In the genomic region with DNA sequence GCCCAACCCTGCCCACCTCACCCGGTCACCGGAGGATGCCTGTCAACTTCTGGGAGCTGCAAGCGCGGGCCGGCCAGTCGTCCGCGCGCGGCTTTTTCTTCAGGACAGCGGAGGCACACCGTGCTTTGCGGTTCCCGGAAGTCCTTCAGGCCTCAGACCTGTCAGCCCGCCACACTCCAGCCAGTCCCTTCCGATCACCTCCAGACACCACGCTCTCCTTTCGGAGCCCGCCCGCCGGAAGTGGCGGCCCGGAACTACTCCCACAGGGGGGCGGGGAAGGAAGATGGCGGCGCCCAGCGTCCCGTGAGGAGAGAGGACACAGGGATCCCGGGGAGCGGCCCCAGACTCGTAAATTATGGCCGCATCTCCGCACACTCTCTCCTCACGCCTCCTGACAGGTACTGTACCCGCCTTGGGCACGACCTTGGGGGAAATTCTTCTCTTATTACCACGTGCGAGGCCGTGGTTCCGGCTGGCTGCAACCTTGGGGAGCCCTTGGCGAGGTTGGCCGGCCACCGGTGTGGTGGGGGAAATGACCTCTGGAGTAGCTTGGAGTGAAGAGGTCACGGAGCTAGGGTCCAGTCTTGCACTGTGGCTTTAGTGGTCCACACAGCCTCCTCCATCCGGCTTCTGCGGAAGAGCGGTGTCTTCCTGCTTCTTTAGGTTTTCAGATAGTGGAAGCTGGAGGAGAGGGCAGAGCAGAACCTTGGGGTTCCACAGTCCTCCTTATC, we compare ENCODE assay signal across 1 cellular context.
TF ChIP-seq lines count a peak whose summit lies in the region.

A gene (plus strand): TSS at position 254 of the 731 bp plus-strand sequence. CDS start 102 bp downstream, at position 356.

TF ChIP-seq in HepG2, 621 proteins besides CTCF, POLR2A, EP300 and RAD21 (continued from another document and continues in another):
- TF ChIP-seq, protein P1, sequence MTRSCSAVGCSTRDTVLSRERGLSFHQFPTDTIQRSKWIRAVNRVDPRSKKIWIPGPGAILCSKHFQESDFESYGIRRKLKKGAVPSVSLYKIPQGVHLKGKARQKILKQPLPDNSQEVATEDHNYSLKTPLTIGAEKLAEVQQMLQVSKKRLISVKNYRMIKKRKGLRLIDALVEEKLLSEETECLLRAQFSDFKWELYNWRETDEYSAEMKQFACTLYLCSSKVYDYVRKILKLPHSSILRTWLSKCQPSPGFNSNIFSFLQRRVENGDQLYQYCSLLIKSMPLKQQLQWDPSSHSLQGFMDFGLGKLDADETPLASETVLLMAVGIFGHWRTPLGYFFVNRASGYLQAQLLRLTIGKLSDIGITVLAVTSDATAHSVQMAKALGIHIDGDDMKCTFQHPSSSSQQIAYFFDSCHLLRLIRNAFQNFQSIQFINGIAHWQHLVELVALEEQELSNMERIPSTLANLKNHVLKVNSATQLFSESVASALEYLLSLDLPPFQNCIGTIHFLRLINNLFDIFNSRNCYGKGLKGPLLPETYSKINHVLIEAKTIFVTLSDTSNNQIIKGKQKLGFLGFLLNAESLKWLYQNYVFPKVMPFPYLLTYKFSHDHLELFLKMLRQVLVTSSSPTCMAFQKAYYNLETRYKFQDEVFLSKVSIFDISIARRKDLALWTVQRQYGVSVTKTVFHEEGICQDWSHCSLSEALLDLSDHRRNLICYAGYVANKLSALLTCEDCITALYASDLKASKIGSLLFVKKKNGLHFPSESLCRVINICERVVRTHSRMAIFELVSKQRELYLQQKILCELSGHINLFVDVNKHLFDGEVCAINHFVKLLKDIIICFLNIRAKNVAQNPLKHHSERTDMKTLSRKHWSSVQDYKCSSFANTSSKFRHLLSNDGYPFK (CRISPR knock-in tag; IDR thresholded peaks at IDR 0.05; ENCODE audit: borderline replicate concordance) = peak; percentile 92
- TF ChIP-seq POLR2AphosphoS5 (IDR thresholded peaks at IDR 0.05; ENCODE audit: low read depth, low read length) (peak; percentile 77), MED1 (CRISPR knock-in tag; IDR thresholded peaks at IDR 0.05) (peak; percentile 76), ZNF563 (CRISPR knock-in tag; IDR thresholded peaks at IDR 0.05) (0 out of 2 replicates have a peak, but pooled peaks have one; percentile 66), ISX (CRISPR knock-in tag; conservative IDR thresholded peaks at IDR 0.05) (no peak), ZNF460 (CRISPR knock-in tag; IDR thresholded peaks at IDR 0.05; ENCODE audit: borderline replicate concordance) (no peak), HNF4G (IDR thresholded peaks at IDR 0.05; ENCODE audit: borderline replicate concordance, low read depth, low read length) (peak; percentile 5; the same call in 1 of the 2 replicates), HNF4G (CRISPR knock-in tag; IDR thresholded peaks at IDR 0.05; ENCODE audit: borderline replicate concordance, low read depth) (0 out of 2 replicates have a peak, but pooled peaks have one; percentile 25), ZNF737 (CRISPR knock-in tag; IDR thresholded peaks at IDR 0.05; ENCODE audit: borderline replicate concordance) (no peak; the same call in 1 of the 2 replicates), SIX4 (CRISPR knock-in tag; IDR thresholded peaks at IDR 0.05) (peak; percentile 18; the same call in 1 of the 2 replicates), KMT2A (CRISPR knock-in tag; IDR thresholded peaks at IDR 0.05) (peak; percentile 91), ZNF670 (CRISPR knock-in tag; IDR thresholded peaks at IDR 0.05; ENCODE audit: borderline replicate concordance) (peak; percentile 96), HNRNPH1 (optimal IDR thresholded peaks at IDR 0.05; ENCODE audit: low read depth, low read length) (peak; percentile 81), NFYB (CRISPR knock-in tag; IDR thresholded peaks at IDR 0.05) (peak; percentile 51; the same call in 1 of the 2 replicates), IRX3 (CRISPR knock-in tag; IDR thresholded peaks at IDR 0.05; ENCODE audit: borderline replicate concordance, low read depth) (0 out of 2 replicates have a peak, but pooled peaks have one; percentile 41), ZNF780A (CRISPR knock-in tag; IDR thresholded peaks at IDR 0.05) (no peak), NBN (conservative IDR thresholded peaks at IDR 0.05) (no peak), ZBTB7B (CRISPR knock-in tag; IDR thresholded peaks at IDR 0.05) (peak; percentile 66; the same call in 1 of the 2 replicates), NFATC3 (CRISPR knock-in tag; IDR thresholded peaks at IDR 0.05) (no peak; the same call in 1 of the 2 replicates), HNRNPLL (IDR thresholded peaks at IDR 0.05; ENCODE audit: low read depth, low read length, poor library complexity, severe bottlenecking) (peak; percentile 75), ZNF235 (CRISPR knock-in tag; IDR thresholded peaks at IDR 0.05; ENCODE audit: borderline replicate concordance) (peak; percentile 56; the same call in 1 of the 2 replicates), ZNF766 (CRISPR knock-in tag; IDR thresholded peaks at IDR 0.05; ENCODE audit: borderline replicate concordance) (peak; percentile 71; the same call in 1 of the 2 replicates), ATF7 (IDR thresholded peaks at IDR 0.05) (no peak), ATF7 (CRISPR knock-in tag; IDR thresholded peaks at IDR 0.05) (no peak), PHF8 (CRISPR knock-in tag; IDR thresholded peaks at IDR 0.05) (peak; percentile 96), PRMT3 (CRISPR knock-in tag; IDR thresholded peaks at IDR 0.05; ENCODE audit: borderline replicate concordance, low read depth) (peak; percentile 45; the same call in 1 of the 2 replicates), BORCS8-MEF2B (CRISPR knock-in tag; IDR thresholded peaks at IDR 0.05) (peak; percentile 89), ZNF510 (CRISPR knock-in tag; IDR thresholded peaks at IDR 0.05; ENCODE audit: low read depth) (no peak), ZSCAN21 (CRISPR knock-in tag; IDR thresholded peaks at IDR 0.05; ENCODE audit: borderline replicate concordance) (0 out of 2 replicates have a peak, but pooled peaks have one; percentile 75), SRF (IDR thresholded peaks at IDR 0.05; ENCODE audit: low read depth, low read length) (no peak), NR3C1 (CRISPR knock-in tag; IDR thresholded peaks at IDR 0.05) (no peak), ZNF572 (CRISPR knock-in tag; IDR thresholded peaks at IDR 0.05) (no peak)
- TF ChIP-seq, protein P2, sequence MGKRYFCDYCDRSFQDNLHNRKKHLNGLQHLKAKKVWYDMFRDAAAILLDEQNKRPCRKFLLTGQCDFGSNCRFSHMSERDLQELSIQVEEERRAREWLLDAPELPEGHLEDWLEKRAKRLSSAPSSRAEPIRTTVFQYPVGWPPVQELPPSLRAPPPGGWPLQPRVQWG (CRISPR knock-in tag; IDR thresholded peaks at IDR 0.05; ENCODE audit: borderline replicate concordance, low read depth) = no peak
- TF ChIP-seq, protein P3, sequence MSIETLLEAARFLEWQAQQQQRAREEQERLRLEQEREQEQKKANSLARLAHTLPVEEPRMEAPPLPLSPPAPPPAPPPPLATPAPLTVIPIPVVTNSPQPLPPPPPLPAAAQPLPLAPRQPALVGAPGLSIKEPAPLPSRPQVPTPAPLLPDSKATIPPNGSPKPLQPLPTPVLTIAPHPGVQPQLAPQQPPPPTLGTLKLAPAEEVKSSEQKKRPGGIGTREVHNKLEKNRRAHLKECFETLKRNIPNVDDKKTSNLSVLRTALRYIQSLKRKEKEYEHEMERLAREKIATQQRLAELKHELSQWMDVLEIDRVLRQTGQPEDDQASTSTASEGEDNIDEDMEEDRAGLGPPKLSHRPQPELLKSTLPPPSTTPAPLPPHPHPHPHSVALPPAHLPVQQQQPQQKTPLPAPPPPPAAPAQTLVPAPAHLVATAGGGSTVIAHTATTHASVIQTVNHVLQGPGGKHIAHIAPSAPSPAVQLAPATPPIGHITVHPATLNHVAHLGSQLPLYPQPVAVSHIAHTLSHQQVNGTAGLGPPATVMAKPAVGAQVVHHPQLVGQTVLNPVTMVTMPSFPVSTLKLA (IDR thresholded peaks at IDR 0.05) = peak; percentile 66
- TF ChIP-seq, protein P4, sequence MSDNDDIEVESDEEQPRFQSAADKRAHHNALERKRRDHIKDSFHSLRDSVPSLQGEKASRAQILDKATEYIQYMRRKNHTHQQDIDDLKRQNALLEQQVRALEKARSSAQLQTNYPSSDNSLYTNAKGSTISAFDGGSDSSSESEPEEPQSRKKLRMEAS (IDR thresholded peaks at IDR 0.05) = peak; percentile 89
- TF ChIP-seq, protein P5, sequence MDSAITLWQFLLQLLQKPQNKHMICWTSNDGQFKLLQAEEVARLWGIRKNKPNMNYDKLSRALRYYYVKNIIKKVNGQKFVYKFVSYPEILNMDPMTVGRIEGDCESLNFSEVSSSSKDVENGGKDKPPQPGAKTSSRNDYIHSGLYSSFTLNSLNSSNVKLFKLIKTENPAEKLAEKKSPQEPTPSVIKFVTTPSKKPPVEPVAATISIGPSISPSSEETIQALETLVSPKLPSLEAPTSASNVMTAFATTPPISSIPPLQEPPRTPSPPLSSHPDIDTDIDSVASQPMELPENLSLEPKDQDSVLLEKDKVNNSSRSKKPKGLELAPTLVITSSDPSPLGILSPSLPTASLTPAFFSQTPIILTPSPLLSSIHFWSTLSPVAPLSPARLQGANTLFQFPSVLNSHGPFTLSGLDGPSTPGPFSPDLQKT (CRISPR knock-in tag; IDR thresholded peaks at IDR 0.05; ENCODE audit: borderline replicate concordance) = no peak; the same call in 1 of the 2 replicates
- TF ChIP-seq, protein P6, sequence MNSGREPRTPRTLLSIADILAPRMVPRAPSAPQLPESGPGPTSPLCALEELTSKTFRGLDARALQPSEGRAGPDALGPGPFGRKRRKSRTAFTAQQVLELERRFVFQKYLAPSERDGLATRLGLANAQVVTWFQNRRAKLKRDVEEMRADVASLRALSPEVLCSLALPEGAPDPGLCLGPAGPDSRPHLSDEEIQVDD (CRISPR knock-in tag; IDR thresholded peaks at IDR 0.05; ENCODE audit: borderline replicate concordance) = no peak
- TF ChIP-seq, protein P7, sequence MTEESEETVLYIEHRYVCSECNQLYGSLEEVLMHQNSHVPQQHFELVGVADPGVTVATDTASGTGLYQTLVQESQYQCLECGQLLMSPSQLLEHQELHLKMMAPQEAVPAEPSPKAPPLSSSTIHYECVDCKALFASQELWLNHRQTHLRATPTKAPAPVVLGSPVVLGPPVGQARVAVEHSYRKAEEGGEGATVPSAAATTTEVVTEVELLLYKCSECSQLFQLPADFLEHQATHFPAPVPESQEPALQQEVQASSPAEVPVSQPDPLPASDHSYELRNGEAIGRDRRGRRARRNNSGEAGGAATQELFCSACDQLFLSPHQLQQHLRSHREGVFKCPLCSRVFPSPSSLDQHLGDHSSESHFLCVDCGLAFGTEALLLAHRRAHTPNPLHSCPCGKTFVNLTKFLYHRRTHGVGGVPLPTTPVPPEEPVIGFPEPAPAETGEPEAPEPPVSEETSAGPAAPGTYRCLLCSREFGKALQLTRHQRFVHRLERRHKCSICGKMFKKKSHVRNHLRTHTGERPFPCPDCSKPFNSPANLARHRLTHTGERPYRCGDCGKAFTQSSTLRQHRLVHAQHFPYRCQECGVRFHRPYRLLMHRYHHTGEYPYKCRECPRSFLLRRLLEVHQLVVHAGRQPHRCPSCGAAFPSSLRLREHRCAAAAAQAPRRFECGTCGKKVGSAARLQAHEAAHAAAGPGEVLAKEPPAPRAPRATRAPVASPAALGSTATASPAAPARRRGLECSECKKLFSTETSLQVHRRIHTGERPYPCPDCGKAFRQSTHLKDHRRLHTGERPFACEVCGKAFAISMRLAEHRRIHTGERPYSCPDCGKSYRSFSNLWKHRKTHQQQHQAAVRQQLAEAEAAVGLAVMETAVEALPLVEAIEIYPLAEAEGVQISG (CRISPR knock-in tag; IDR thresholded peaks at IDR 0.05) = peak; percentile 94
- TF ChIP-seq, protein P8, sequence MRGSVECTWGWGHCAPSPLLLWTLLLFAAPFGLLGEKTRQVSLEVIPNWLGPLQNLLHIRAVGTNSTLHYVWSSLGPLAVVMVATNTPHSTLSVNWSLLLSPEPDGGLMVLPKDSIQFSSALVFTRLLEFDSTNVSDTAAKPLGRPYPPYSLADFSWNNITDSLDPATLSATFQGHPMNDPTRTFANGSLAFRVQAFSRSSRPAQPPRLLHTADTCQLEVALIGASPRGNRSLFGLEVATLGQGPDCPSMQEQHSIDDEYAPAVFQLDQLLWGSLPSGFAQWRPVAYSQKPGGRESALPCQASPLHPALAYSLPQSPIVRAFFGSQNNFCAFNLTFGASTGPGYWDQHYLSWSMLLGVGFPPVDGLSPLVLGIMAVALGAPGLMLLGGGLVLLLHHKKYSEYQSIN (CRISPR knock-in tag; IDR thresholded peaks at IDR 0.05; ENCODE audit: borderline replicate concordance) = no peak
- TF ChIP-seq, protein P9, sequence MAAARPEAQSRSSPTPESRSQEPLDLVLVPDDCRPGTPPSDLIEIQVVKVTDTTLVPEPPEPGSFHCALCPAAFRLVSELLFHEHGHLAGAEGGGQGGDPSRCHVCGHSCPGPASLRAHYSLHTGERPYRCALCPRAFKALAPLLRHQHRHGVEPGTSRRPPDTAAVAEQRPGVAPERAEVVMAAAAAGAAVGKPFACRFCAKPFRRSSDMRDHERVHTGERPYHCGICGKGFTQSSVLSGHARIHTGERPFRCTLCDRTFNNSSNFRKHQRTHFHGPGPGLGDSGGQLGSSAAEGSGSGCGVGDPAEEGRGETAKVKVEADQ (CRISPR knock-in tag; IDR thresholded peaks at IDR 0.05; ENCODE audit: borderline replicate concordance) = peak; percentile 92
- TF ChIP-seq, protein P10, sequence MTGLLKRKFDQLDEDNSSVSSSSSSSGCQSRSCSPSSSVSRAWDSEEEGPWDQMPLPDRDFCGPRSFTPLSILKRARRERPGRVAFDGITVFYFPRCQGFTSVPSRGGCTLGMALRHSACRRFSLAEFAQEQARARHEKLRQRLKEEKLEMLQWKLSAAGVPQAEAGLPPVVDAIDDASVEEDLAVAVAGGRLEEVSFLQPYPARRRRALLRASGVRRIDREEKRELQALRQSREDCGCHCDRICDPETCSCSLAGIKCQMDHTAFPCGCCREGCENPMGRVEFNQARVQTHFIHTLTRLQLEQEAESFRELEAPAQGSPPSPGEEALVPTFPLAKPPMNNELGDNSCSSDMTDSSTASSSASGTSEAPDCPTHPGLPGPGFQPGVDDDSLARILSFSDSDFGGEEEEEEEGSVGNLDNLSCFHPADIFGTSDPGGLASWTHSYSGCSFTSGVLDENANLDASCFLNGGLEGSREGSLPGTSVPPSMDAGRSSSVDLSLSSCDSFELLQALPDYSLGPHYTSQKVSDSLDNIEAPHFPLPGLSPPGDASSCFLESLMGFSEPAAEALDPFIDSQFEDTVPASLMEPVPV (CRISPR knock-in tag; IDR thresholded peaks at IDR 0.05) = peak; percentile 80; the same call in 1 of the 2 replicates
- TF ChIP-seq, protein P11, sequence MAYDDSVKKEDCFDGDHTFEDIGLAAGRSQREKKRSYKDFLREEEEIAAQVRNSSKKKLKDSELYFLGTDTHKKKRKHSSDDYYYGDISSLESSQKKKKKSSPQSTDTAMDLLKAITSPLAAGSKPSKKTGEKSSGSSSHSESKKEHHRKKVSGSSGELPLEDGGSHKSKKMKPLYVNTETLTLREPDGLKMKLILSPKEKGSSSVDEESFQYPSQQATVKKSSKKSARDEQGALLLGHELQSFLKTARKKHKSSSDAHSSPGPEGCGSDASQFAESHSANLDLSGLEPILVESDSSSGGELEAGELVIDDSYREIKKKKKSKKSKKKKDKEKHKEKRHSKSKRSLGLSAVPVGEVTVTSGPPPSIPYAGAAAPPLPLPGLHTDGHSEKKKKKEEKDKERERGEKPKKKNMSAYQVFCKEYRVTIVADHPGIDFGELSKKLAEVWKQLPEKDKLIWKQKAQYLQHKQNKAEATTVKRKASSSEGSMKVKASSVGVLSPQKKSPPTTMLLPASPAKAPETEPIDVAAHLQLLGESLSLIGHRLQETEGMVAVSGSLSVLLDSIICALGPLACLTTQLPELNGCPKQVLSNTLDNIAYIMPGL (CRISPR knock-in tag; IDR thresholded peaks at IDR 0.05; ENCODE audit: borderline replicate concordance in 1 of 2, low read depth in 1 of 2) = peak; percentile 71 to 76
